ENCODE assay signal across 1 cellular context in the genomic region with DNA sequence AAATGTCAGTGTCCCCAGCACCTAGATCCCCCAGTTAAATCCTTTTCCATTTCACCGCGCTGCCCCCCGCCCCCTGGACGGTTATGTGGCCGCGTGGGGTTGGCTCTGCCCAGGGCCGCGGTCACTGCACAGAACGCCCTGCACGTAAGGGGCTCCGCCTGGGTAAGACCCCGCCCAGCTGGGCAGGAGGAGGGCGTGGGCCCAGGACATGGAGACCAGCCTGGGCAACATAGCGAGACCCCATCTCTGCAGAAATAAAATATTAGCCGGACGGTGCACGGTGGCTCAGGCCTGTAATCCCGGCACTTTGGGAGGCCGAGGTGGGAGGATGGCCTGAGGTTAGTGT.
TF ChIP-seq lines count a peak whose summit lies in the region.

No MANE protein-coding gene starts in this region.

TF ChIP-seq in HepG2, 621 proteins besides CTCF, POLR2A, EP300 and RAD21 (continued from another document):
- no peak for TF ChIP-seq ATF4 (CRISPR knock-in tag; IDR thresholded peaks at IDR 0.05)
- TF ChIP-seq ZC3H13 (CRISPR knock-in tag; IDR thresholded peaks at IDR 0.05) = peak; percentile 68; the same call in 1 of the 2 replicates
- no peak for TF ChIP-seq RELA (CRISPR knock-in tag; IDR thresholded peaks at IDR 0.05)
- TF ChIP-seq ZNF687 (CRISPR knock-in tag; IDR thresholded peaks at IDR 0.05) = peak; percentile 59; the same call in 1 of the 2 replicates
- peak; percentile 31 for TF ChIP-seq RBM39 (IDR thresholded peaks at IDR 0.05; ENCODE audit: low read depth, low read length, poor library complexity, severe bottlenecking)
- 0 out of 2 replicates have a peak, but pooled peaks have one; percentile 3 for TF ChIP-seq ZNF501 (CRISPR knock-in tag; IDR thresholded peaks at IDR 0.05)
- TF ChIP-seq, protein P1, sequence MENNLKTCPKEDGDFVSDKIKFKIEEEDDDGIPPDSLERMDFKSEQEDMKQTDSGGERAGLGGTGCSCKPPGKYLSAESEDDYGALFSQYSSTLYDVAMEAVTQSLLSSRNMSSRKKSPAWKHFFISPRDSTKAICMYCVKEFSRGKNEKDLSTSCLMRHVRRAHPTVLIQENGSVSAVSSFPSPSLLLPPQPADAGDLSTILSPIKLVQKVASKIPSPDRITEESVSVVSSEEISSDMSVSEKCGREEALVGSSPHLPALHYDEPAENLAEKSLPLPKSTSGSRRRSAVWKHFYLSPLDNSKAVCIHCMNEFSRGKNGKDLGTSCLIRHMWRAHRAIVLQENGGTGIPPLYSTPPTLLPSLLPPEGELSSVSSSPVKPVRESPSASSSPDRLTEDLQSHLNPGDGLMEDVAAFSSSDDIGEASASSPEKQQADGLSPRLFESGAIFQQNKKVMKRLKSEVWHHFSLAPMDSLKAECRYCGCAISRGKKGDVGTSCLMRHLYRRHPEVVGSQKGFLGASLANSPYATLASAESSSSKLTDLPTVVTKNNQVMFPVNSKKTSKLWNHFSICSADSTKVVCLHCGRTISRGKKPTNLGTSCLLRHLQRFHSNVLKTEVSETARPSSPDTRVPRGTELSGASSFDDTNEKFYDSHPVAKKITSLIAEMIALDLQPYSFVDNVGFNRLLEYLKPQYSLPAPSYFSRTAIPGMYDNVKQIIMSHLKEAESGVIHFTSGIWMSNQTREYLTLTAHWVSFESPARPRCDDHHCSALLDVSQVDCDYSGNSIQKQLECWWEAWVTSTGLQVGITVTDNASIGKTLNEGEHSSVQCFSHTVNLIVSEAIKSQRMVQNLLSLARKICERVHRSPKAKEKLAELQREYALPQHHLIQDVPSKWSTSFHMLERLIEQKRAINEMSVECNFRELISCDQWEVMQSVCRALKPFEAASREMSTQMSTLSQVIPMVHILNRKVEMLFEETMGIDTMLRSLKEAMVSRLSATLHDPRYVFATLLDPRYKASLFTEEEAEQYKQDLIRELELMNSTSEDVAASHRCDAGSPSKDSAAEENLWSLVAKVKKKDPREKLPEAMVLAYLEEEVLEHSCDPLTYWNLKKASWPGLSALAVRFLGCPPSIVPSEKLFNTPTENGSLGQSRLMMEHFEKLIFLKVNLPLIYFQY (CRISPR knock-in tag; IDR thresholded peaks at IDR 0.05; ENCODE audit: borderline replicate concordance) = 0 out of 2 replicates have a peak, but pooled peaks have one; percentile 8
- 0 out of 2 replicates have a peak, but pooled peaks have one; percentile 65 for TF ChIP-seq FIP1L1 (IDR thresholded peaks at IDR 0.05; ENCODE audit: borderline replicate concordance, insufficient read depth, low read depth, low read length)
- 0 out of 2 replicates have a peak, but pooled peaks have one; percentile 8 for TF ChIP-seq ZFP91 (CRISPR knock-in tag; IDR thresholded peaks at IDR 0.05; ENCODE audit: borderline replicate concordance)
- 0 out of 2 replicates have a peak, but pooled peaks have one; percentile 22 for TF ChIP-seq ZNF792 (CRISPR knock-in tag; IDR thresholded peaks at IDR 0.05)
- TF ChIP-seq SKI (IDR thresholded peaks at IDR 0.05; ENCODE audit: partially characterized antibody) = no peak
- peak; percentile 45; the same call in 1 of the 2 replicates for TF ChIP-seq ZNF768 (CRISPR knock-in tag; IDR thresholded peaks at IDR 0.05)
- peak; percentile 93 for TF ChIP-seq AGO2 (optimal IDR thresholded peaks at IDR 0.05; ENCODE audit: low read depth, low read length)
- TF ChIP-seq ZNF709 (CRISPR knock-in tag; IDR thresholded peaks at IDR 0.05) = peak; percentile 5; the same call in 1 of the 2 replicates
- no peak for TF ChIP-seq ZFP37 (CRISPR knock-in tag; IDR thresholded peaks at IDR 0.05; ENCODE audit: borderline replicate concordance)
